In genomic region chr21:39727401-39728120, GRCh38 we compare ENCODE assay signal across 30 cellular contexts.
"Had no signal": no experiment of that assay in that cellular context is flagged by ENCODE, and none has a peak within 500 bp of the region (broad histone marks: within the 10 kb centered on the region; RNA-seq: fewer than 3 reads in every experiment).

No MANE protein-coding gene starts in this region.

- H3K36me3 ChIP-seq: adrenal gland, ascending aorta, brain microvascular endothelial cell, breast epithelium, cardiac muscle cell had no signal

- H3K9me3 ChIP-seq: adrenal gland, ascending aorta, body of pancreas, breast epithelium had no signal

- H3K27me3 ChIP-seq: adrenal gland, ascending aorta, body of pancreas, brain microvascular endothelial cell, breast epithelium, cardiac muscle cell had no signal

- DNase-seq: activated effector memory CD4-positive, alpha-beta T cell treated with anti-CD3 and anti-CD28 coated beads, Interleukin-2, amount 50 U/mL, for 16 hours; activated effector memory CD4-positive, alpha-beta T cell treated with Interleukin-2 at 50 U/mL for 16 hours; activated gamma-delta T cell; activated gamma-delta T cell treated with Interleukin-2 at 50 U/mL for 16 hours; activated naive CD4-positive, alpha-beta T cell; activated naive CD4-positive, alpha-beta T cell treated with anti-CD3 and anti-CD28 coated beads for 36 hours; activated naive CD4-positive, alpha-beta T cell treated with anti-CD3 and anti-CD28 coated beads, Interleukin-2, amount 10 ng/mL, durations not matched to agents 7 days and 5 days; activated naive CD4-positive, alpha-beta T cell treated with anti-CD3 and anti-CD28 coated beads, Interleukin-2, amount 50 U/mL, for 16 hours; activated naive CD4-positive, alpha-beta T cell treated with Interleukin-2 at 50 U/mL for 16 hours; activated naive CD8-positive, alpha-beta T cell treated with anti-CD3 and anti-CD28 coated beads for 36 hours; activated naive CD8-positive, alpha-beta T cell treated with anti-CD3 and anti-CD28 coated beads, Interleukin-2, amount 10 ng/mL, durations not matched to agents 7 days and 5 days; activated naive CD8-positive, alpha-beta T cell treated with anti-CD3 and anti-CD28 coated beads, Interleukin-2, amount 50 U/mL, for 24 hours; activated T-cell treated with anti-CD3 and anti-CD28 coated beads, Interleukin-2, amount 50 U/mL, for 1 hour; activated T-cell treated with anti-CD3 and anti-CD28 coated beads, Interleukin-2, amount 50 U/mL, for 24 hours; activated T-cell treated with anti-CD3 and anti-CD28 coated beads, Interleukin-2, amount 50 U/mL, for 4 hours; activated T-cell treated with anti-CD3 and anti-CD28 coated beads, Interleukin-2, amount 50 U/mL, for 48 hours; activated T-cell treated with anti-CD3 and anti-CD28 coated beads, Interleukin-2, amount 50 U/mL, for 72 hours; adrenal gland; amniotic stem cell; amygdala; anterior cingulate cortex; aorta; body of pancreas; brain microvascular endothelial cell; caudate nucleus; central memory CD4-positive, alpha-beta T cell; cerebellar nuclear complex had no signal

- H3K27ac ChIP-seq: adrenal gland, ascending aorta, body of pancreas, brain microvascular endothelial cell, breast epithelium, cardiac muscle cell had no signal

- H3K4me3 ChIP-seq: adrenal gland, ascending aorta, body of pancreas, breast epithelium, cardiac muscle cell had no signal

- H3K4me1 ChIP-seq: adrenal gland, ascending aorta, body of pancreas, breast epithelium had no signal
